Comparison of ENCODE assay signal across 8 cellular contexts in genomic region chr6:100281471-100281878, GRCh38.
A peak's percentile ranks its signal among the peaks of the same experiment; 100 is the strongest.
DNase-seq lines count a peak whose midpoint lies in the region; ATAC-seq, FAIRE-seq and TF ChIP-seq lines count a peak whose summit lies in the region.
"Had no signal": no experiment of that assay in that cellular context is flagged by ENCODE, and none has a peak within 500 bp of the region (broad histone marks: within the 10 kb centered on the region; RNA-seq: fewer than 3 reads in every experiment).

No MANE protein-coding gene starts in this region.

- TF ChIP-seq CTCF in astrocyte (IDR thresholded peaks at IDR 0.05; ENCODE audit: insufficient read depth, low read depth, low read length) (no peak), CD14-positive monocyte (IDR thresholded peaks at IDR 0.05) (no peak)

- H3K9me3 ChIP-seq in astrocyte (ENCODE audit: insufficient read depth, low read depth, low read length) (no peaks in the 10 kb centered on the region), iPS-20b (ENCODE audit: insufficient read depth, low read depth, low read length) (no peaks in the 10 kb centered on the region; the same call in 1 of the 2 replicates), T-helper 17 cell (ENCODE audit: control insufficient read depth, low read length, poor library complexity, severe bottlenecking) (no peaks in the 10 kb centered on the region)

- no peak overlapping the region for H3K27ac ChIP-seq in astrocyte (ENCODE audit: low read depth, low read length)
- H3K27ac ChIP-seq in iPS-20b (ENCODE audit: low read length), result no peak overlapping the region

- peaks cover 27% of the 10 kb centered on the region for H3K4me1 ChIP-seq in astrocyte (ENCODE audit: insufficient read depth, low read length)
- peaks cover 20% of the 10 kb centered on the region for H3K4me1 ChIP-seq in iPS-20b (ENCODE audit: insufficient read depth, low read length)

- peak; percentile 18 for ATAC-seq in stimulated activated memory B cell treated with anti-CD40 and anti-IgM and Interleukin-4, amounts not matched to agents 10 μg/mL and 1 μg/mL and 100 μg/mL, for 72 hours
- ATAC-seq in T-helper 17 cell, result no peak

- H3K4me3 ChIP-seq in astrocyte (ENCODE audit: insufficient read depth, low read depth, low read length) (peak overlapping the region; percentile 31), iPS-20b (ENCODE audit: low read length) (peak overlapping the region; percentile 64)

- H3K9ac ChIP-seq in astrocyte (ENCODE audit: low read length), result peak overlapping the region; percentile 38
- peak overlapping the region; percentile 71; the same call in 1 of the 2 replicates for H3K9ac ChIP-seq in iPS-20b (ENCODE audit: low read depth, low read length)

- no peaks in the 10 kb centered on the region for H3K9me3 Mint-ChIP-seq in astrocyte (ENCODE audit: unreplicated experiment)
- H3K9me3 Mint-ChIP-seq in stimulated activated memory B cell treated with anti-CD40 and anti-IgM and Interleukin-4, amounts not matched to agents 10 μg/mL and 1 μg/mL and 100 μg/mL, for 72 hours, result no peaks in the 10 kb centered on the region
- peaks cover 0 to 4% (median 0%) of the 10 kb centered on the region in 7 donors for H3K9me3 Mint-ChIP-seq in CD14-positive monocyte

- DNase-seq in NCI-H1105 treated with DMSO at 0.1 percent for 48 hours (lab: John Stamatoyannopoulos, UW) (peak; percentile 90), astrocyte (ENCODE audit: low read depth) (no peak), SW480 (ENCODE audit: low spot score) (no peak), CD14-positive monocyte (ENCODE audit: low spot score) (no peak), T-helper 17 cell (no peak)
- DNase-seq: effector CD4-positive, alpha-beta T cell had no signal

- H3K36me3 Mint-ChIP-seq in astrocyte (ENCODE audit: low read depth, unreplicated experiment) (no peaks in the 10 kb centered on the region), CD14-positive monocyte (no peaks in the 10 kb centered on the region), T-helper 17 cell (ENCODE audit: low read depth) (no peaks in the 10 kb centered on the region)
- H3K36me3 Mint-ChIP-seq in stimulated activated memory B cell treated with anti-CD40 and anti-IgM and Interleukin-4, amounts not matched to agents 10 μg/mL and 1 μg/mL and 100 μg/mL, for 72 hours, result no peaks in the 10 kb centered on the region

- H3K4me1 Mint-ChIP-seq in astrocyte (ENCODE audit: low read depth, unreplicated experiment), result peaks cover 15% of the 10 kb centered on the region
- H3K4me1 Mint-ChIP-seq in stimulated activated memory B cell treated with anti-CD40 and anti-IgM and Interleukin-4, amounts not matched to agents 10 μg/mL and 1 μg/mL and 100 μg/mL, for 72 hours, result peaks cover 5% of the 10 kb centered on the region
- no peaks in the 10 kb centered on the region for H3K4me1 Mint-ChIP-seq in CD14-positive monocyte
- peaks cover 2% of the 10 kb centered on the region for H3K4me1 Mint-ChIP-seq in T-helper 17 cell

- H3K27ac Mint-ChIP-seq in astrocyte (ENCODE audit: unreplicated experiment) (peak overlapping the region; percentile 15), CD14-positive monocyte (no peak overlapping the region), T-helper 17 cell (no peak overlapping the region)
- no peak overlapping the region for H3K27ac Mint-ChIP-seq in stimulated activated memory B cell treated with anti-CD40 and anti-IgM and Interleukin-4, amounts not matched to agents 10 μg/mL and 1 μg/mL and 100 μg/mL, for 72 hours

- intact Hi-C loops in CD14-positive monocyte (cut with micrococcal nuclease), result no loop called here

- FAIRE-seq in astrocyte (lab: Jason Lieb, UNC), result peak; percentile 47

- no peaks in the 10 kb centered on the region for H3K36me3 ChIP-seq in astrocyte (ENCODE audit: insufficient read depth, low read length)
- no peaks in the 10 kb centered on the region for H3K36me3 ChIP-seq in iPS-20b (ENCODE audit: insufficient read depth, low read depth, low read length)

- no peaks in the 10 kb centered on the region for H3K79me2 ChIP-seq in astrocyte (ENCODE audit: insufficient read depth, low read length)

- H3K27me3 ChIP-seq in astrocyte (ENCODE audit: insufficient read depth, low read length) (no peaks in the 10 kb centered on the region), iPS-20b (ENCODE audit: insufficient read depth, low read length) (0 out of 2 replicates have a peak, but pooled peaks cover 5% of the 10 kb centered on the region)

- H3K27me3 Mint-ChIP-seq in astrocyte (ENCODE audit: low read depth, unreplicated experiment) (no peaks in the 10 kb centered on the region), CD14-positive monocyte (ENCODE audit: low read depth in 3 of 3) (peaks cover 6 to 16% (median 9%) of the 10 kb centered on the region in 3 donors), T-helper 17 cell (peaks cover 19% of the 10 kb centered on the region)
- no peaks in the 10 kb centered on the region for H3K27me3 Mint-ChIP-seq in stimulated activated memory B cell treated with anti-CD40 and anti-IgM and Interleukin-4, amounts not matched to agents 10 μg/mL and 1 μg/mL and 100 μg/mL, for 72 hours

- peak overlapping the region; percentile 78 for H2AFZ ChIP-seq in astrocyte (ENCODE audit: low read depth, low read length)

- H4K20me1 ChIP-seq in astrocyte (ENCODE audit: insufficient read depth, low read length), result no peaks in the 10 kb centered on the region

- peak overlapping the region; percentile 14 for H3K4me3 Mint-ChIP-seq in astrocyte (ENCODE audit: unreplicated experiment)
- H3K4me3 Mint-ChIP-seq in stimulated activated memory B cell treated with anti-CD40 and anti-IgM and Interleukin-4, amounts not matched to agents 10 μg/mL and 1 μg/mL and 100 μg/mL, for 72 hours, result peak overlapping the region; percentile 47
- peak overlapping the region in 1 of 2 donors; percentile 48 for H3K4me3 Mint-ChIP-seq in CD14-positive monocyte
- no peak overlapping the region for H3K4me3 Mint-ChIP-seq in T-helper 17 cell

- H3K4me2 ChIP-seq in astrocyte (ENCODE audit: low read length), result peak overlapping the region; percentile 80
